Comparison of ENCODE assay signal across 16 cellular contexts in genomic region chr3:156728267-156728985, GRCh38. TPM values are rescaled to one million over a fixed set of nuclear protein-coding genes. Genes with fewer than 3 reads are reported as not detected.
DNase-seq lines count a peak whose midpoint lies in the region; ATAC-seq and TF ChIP-seq lines count a peak whose summit lies in the region.
"Had no signal": no experiment of that assay in that cellular context is flagged by ENCODE, and none has a peak within 500 bp of the region (broad histone marks: within the 10 kb centered on the region; RNA-seq: fewer than 3 reads in every experiment).

No MANE protein-coding gene starts in this region.

- no peaks in the 10 kb centered on the region for H3K9me3 ChIP-seq in right lobe of liver
- H3K9me3 ChIP-seq: transverse colon had no signal

- no peaks in the 10 kb centered on the region for H3K27me3 ChIP-seq in right lobe of liver
- H3K27me3 ChIP-seq in dorsolateral prefrontal cortex, result no peaks in the 10 kb centered on the region
- H3K27me3 ChIP-seq: transverse colon had no signal

- H3K4me1 Mint-ChIP-seq in activated T-cell treated with anti-CD3 and anti-CD28 coated beads, Interleukin-2, amount 50 U/mL, for 24 hours (ENCODE audit: low read depth), result peaks cover 2% of the 10 kb centered on the region
- H3K4me1 Mint-ChIP-seq: CD4-positive, alpha-beta memory T cell had no signal

- DNase-seq in ELR (ENCODE audit: low read depth), result peak; percentile 86
- peak; percentile 84 for DNase-seq in NCI-H1417 treated with DMSO at 0.1 percent for 48 hours (lab: John Stamatoyannopoulos, UW)
- peak; percentile 60 for DNase-seq in RPMI7951 (ENCODE audit: low read depth)
- DNase-seq in right lobe of liver, result no peak
- no peak for DNase-seq in activated effector memory CD4-positive, alpha-beta T cell treated with Interleukin-2 at 50 U/mL for 16 hours
- no peak for DNase-seq in dorsolateral prefrontal cortex
- DNase-seq in activated T-cell treated with anti-CD3 and anti-CD28 coated beads, Interleukin-2, amount 50 U/mL, for 24 hours, result no peak
- DNase-seq: activated CD4-positive, alpha-beta T cell treated with anti-CD3 and anti-CD28 coated beads, Interleukin-2, amount 50 U/mL, for 48 hours; CD4-positive, alpha-beta memory T cell; NCI-H1436 treated with DMSO at 0.1 percent for 48 hours; retina; SW 1271; transverse colon had no signal

- H3K27ac Mint-ChIP-seq in activated T-cell treated with anti-CD3 and anti-CD28 coated beads, Interleukin-2, amount 50 U/mL, for 24 hours, result no peak overlapping the region
- H3K27ac Mint-ChIP-seq: activated naive CD8-positive, alpha-beta T cell had no signal

- H3K27me3 Mint-ChIP-seq in activated T-cell treated with anti-CD3 and anti-CD28 coated beads, Interleukin-2, amount 50 U/mL, for 24 hours, result no peaks in the 10 kb centered on the region
- H3K27me3 Mint-ChIP-seq: activated naive CD8-positive, alpha-beta T cell; CD4-positive, alpha-beta memory T cell; memory B cell had no signal

- H3K4me3 ChIP-seq in right lobe of liver (no peak overlapping the region), dorsolateral prefrontal cortex (no peak overlapping the region)
- H3K4me3 ChIP-seq: transverse colon had no signal

- H3K36me3 ChIP-seq in right lobe of liver, result no peaks in the 10 kb centered on the region
- H3K36me3 ChIP-seq: transverse colon had no signal

- H3K9me3 Mint-ChIP-seq in activated T-cell treated with anti-CD3 and anti-CD28 coated beads, Interleukin-2, amount 50 U/mL, for 24 hours, result no peaks in the 10 kb centered on the region
- H3K9me3 Mint-ChIP-seq: CD4-positive, alpha-beta memory T cell; memory B cell had no signal

- no peak overlapping the region for H3K27ac ChIP-seq in right lobe of liver
- H3K27ac ChIP-seq in dorsolateral prefrontal cortex, result no peak overlapping the region
- H3K27ac ChIP-seq: transverse colon had no signal

- H3K4me3 Mint-ChIP-seq in activated T-cell treated with anti-CD3 and anti-CD28 coated beads, Interleukin-2, amount 50 U/mL, for 24 hours, result no peak overlapping the region
- H3K4me3 Mint-ChIP-seq: activated naive CD8-positive, alpha-beta T cell; CD4-positive, alpha-beta memory T cell; memory B cell had no signal

- TF ChIP-seq POLR2A in right lobe of liver (IDR thresholded peaks at IDR 0.05), result no peak

- intact Hi-C loops in right lobe of liver (cut with DNase I), result no loop called here
- intact Hi-C loops in dorsolateral prefrontal cortex (cut with DNase I), result no loop called here

- H3K4me1 ChIP-seq in right lobe of liver, result no peaks in the 10 kb centered on the region

- WGBS in right lobe of liver (ENCODE audit: insufficient coverage, low coverage, low lambda C conversion rate, missing lambda C conversion rate), result 37% methylated on average over 6 of the region's 7 CpGs

- no peak for TF ChIP-seq CTCF in right lobe of liver (IDR thresholded peaks at IDR 0.05)
- TF ChIP-seq CTCF in dorsolateral prefrontal cortex (IDR thresholded peaks at IDR 0.05 in 54 of 56, conservative IDR thresholded peaks at IDR 0.05 in 2 of 56; ENCODE audit: low read depth in 1 of 56, partially characterized antibody in 56 of 56), result no peak

- ATAC-seq in right lobe of liver (peak in 3 of 4 donors; percentile 37 to 94 (median 56)), GM18502 (IDR thresholded peaks at IDR 0.05; ENCODE audit: poor library complexity, unreplicated experiment) (no peak)

- H3K36me3 Mint-ChIP-seq in activated T-cell treated with anti-CD3 and anti-CD28 coated beads, Interleukin-2, amount 50 U/mL, for 24 hours (ENCODE audit: low read depth), result no peaks in the 10 kb centered on the region
- H3K36me3 Mint-ChIP-seq: CD4-positive, alpha-beta memory T cell; memory B cell had no signal

RNA-seq across cellular contexts. Expression of gene TIPARP, which starts 54.0 kb away (rescaled TPM):
- 115 and 155 TPM in 2 replicates for total RNA-seq in RPMI7951 (2014; rRNA removed; shearing (Covaris generic))
- total RNA-seq in right lobe of liver, result 10 to 100 TPM; 10.2 to 19.5 (median 16.4) TPM
- 10 to 100 TPM; 13.7 to 81.5 (median 24.6) TPM for total RNA-seq in dorsolateral prefrontal cortex

Comparison
In these comparisons a context has a peak if more than half of its experiments do, and no peak if none do; other contexts are left out.
1. DNase-seq: peak in ELR (single experiment), NCI-H1417 treated with DMSO at 0.1 percent for 48 hours (single experiment) and RPMI7951 (single experiment); none in right lobe of liver (0 of 3), activated effector memory CD4-positive, alpha-beta T cell treated with Interleukin-2 at 50 U/mL for 16 hours (single experiment), dorsolateral prefrontal cortex (0 of 10) and activated T-cell treated with anti-CD3 and anti-CD28 coated beads, Interleukin-2, amount 50 U/mL, for 24 hours (single experiment).